15 cellular contexts compared by ENCODE assay signal in genomic region chr12:62767946-62768345, GRCh38.
DNase-seq lines count a peak whose midpoint lies in the region; ATAC-seq and TF ChIP-seq lines count a peak whose summit lies in the region.
"Had no signal": no experiment of that assay in that cellular context is flagged by ENCODE, and none has a peak within 500 bp of the region (broad histone marks: within the 10 kb centered on the region; RNA-seq: fewer than 3 reads in every experiment).

No MANE protein-coding gene starts in this region.

- no peak overlapping the region for H3K4me3 Mint-ChIP-seq in activated CD4-positive, alpha-beta T cell treated with anti-CD3 and anti-CD28 coated beads, Interleukin-2, amount 10 ng/mL, durations not matched to agents 24 days and 14 days
- H3K4me3 Mint-ChIP-seq in activated naive CD8-positive, alpha-beta T cell treated with anti-CD3 and anti-CD28 coated beads, Interleukin-2, amount 50 U/mL, for 24 hours = no peak overlapping the region
- H3K4me3 Mint-ChIP-seq in neural crest cell = no peak overlapping the region
- H3K4me3 Mint-ChIP-seq: CD14-positive monocyte had no signal

- no peak for TF ChIP-seq CTCF in neural crest cell (conservative IDR thresholded peaks at IDR 0.05)

- H3K36me3 Mint-ChIP-seq in activated CD4-positive, alpha-beta T cell treated with anti-CD3 and anti-CD28 coated beads, Interleukin-2, amount 10 ng/mL, durations not matched to agents 24 days and 14 days (ENCODE audit: low read depth) = no peaks in the 10 kb centered on the region
- no peaks in the 10 kb centered on the region for H3K36me3 Mint-ChIP-seq in activated naive CD8-positive, alpha-beta T cell treated with anti-CD3 and anti-CD28 coated beads, Interleukin-2, amount 50 U/mL, for 24 hours (ENCODE audit: low read depth)
- H3K36me3 Mint-ChIP-seq in neural crest cell (ENCODE audit: low read depth) = no peaks in the 10 kb centered on the region

- peaks cover 9% of the 10 kb centered on the region for H3K4me1 Mint-ChIP-seq in activated CD4-positive, alpha-beta T cell treated with anti-CD3 and anti-CD28 coated beads, Interleukin-2, amount 10 ng/mL, durations not matched to agents 24 days and 14 days
- H3K4me1 Mint-ChIP-seq in activated naive CD8-positive, alpha-beta T cell treated with anti-CD3 and anti-CD28 coated beads, Interleukin-2, amount 50 U/mL, for 24 hours = peaks cover 13% of the 10 kb centered on the region
- H3K4me1 Mint-ChIP-seq in neural crest cell = peaks cover 20% of the 10 kb centered on the region

- peaks cover 14% of the 10 kb centered on the region for H3K27me3 Mint-ChIP-seq in activated CD4-positive, alpha-beta T cell treated with anti-CD3 and anti-CD28 coated beads, Interleukin-2, amount 10 ng/mL, durations not matched to agents 24 days and 14 days
- peaks cover 6% of the 10 kb centered on the region for H3K27me3 Mint-ChIP-seq in activated naive CD8-positive, alpha-beta T cell treated with anti-CD3 and anti-CD28 coated beads, Interleukin-2, amount 50 U/mL, for 24 hours
- no peaks in the 10 kb centered on the region for H3K27me3 Mint-ChIP-seq in neural crest cell (ENCODE audit: low read depth)

- DNase-seq in activated CD4-positive, alpha-beta T cell treated with anti-CD3 and anti-CD28 coated beads for 48 hours = peak; percentile 64
- no peak for DNase-seq in activated CD4-positive, alpha-beta T cell treated with anti-CD3 and anti-CD28 coated beads, Interleukin-2, amount 10 ng/mL, durations not matched to agents 24 days and 14 days
- DNase-seq in activated naive CD8-positive, alpha-beta T cell treated with anti-CD3 and anti-CD28 coated beads, Interleukin-2, amount 50 U/mL, for 24 hours = peak; percentile 57
- DNase-seq in neural crest cell (ENCODE audit: low read depth, low spot score) (no peak), DMS79 (lab: John Stamatoyannopoulos, UW) (no peak), erythroblast (lab: John Stamatoyannopoulos, UW) (no peak)
- DNase-seq: H7, Kasumi-1, NCI-H1105 treated with DMSO at 0.1 percent for 48 hours, NCI-H774, pancreas, uterus had no signal

- TF ChIP-seq POLR2A in erythroblast (IDR thresholded peaks at IDR 0.05; ENCODE audit: low read length) = no peak

- H3K27ac Mint-ChIP-seq in activated CD4-positive, alpha-beta T cell treated with anti-CD3 and anti-CD28 coated beads, Interleukin-2, amount 10 ng/mL, durations not matched to agents 24 days and 14 days = no peak overlapping the region
- peak overlapping the region; percentile 10 for H3K27ac Mint-ChIP-seq in activated naive CD8-positive, alpha-beta T cell treated with anti-CD3 and anti-CD28 coated beads, Interleukin-2, amount 50 U/mL, for 24 hours
- H3K27ac Mint-ChIP-seq in neural crest cell (ENCODE audit: unreplicated experiment) = peak overlapping the region; percentile 58

- ATAC-seq in GM18868 (IDR thresholded peaks at IDR 0.05; ENCODE audit: unreplicated experiment) = peak; percentile 56
- ATAC-seq in activated naive CD8-positive, alpha-beta T cell treated with anti-CD3 and anti-CD28 coated beads, Interleukin-2, amount 50 U/mL, for 24 hours = peak; percentile 83
- ATAC-seq in HG03571 (IDR thresholded peaks at IDR 0.05; ENCODE audit: unreplicated experiment) = no peak

- intact Hi-C loops in activated CD4-positive, alpha-beta T cell treated with anti-CD3 and anti-CD28 coated beads, Interleukin-2, amount 10 ng/mL, durations not matched to agents 24 days and 14 days (cut with micrococcal nuclease) = no loop called here

- no peaks in the 10 kb centered on the region for H3K9me3 Mint-ChIP-seq in activated CD4-positive, alpha-beta T cell treated with anti-CD3 and anti-CD28 coated beads, Interleukin-2, amount 10 ng/mL, durations not matched to agents 24 days and 14 days
- H3K9me3 Mint-ChIP-seq in activated naive CD8-positive, alpha-beta T cell treated with anti-CD3 and anti-CD28 coated beads, Interleukin-2, amount 50 U/mL, for 24 hours = no peaks in the 10 kb centered on the region
- no peaks in the 10 kb centered on the region for H3K9me3 Mint-ChIP-seq in neural crest cell

Comparison
In these comparisons a context has a peak if more than half of its experiments do, and no peak if none do; other contexts are left out.
1. DNase-seq: peak in activated CD4-positive, alpha-beta T cell treated with anti-CD3 and anti-CD28 coated beads for 48 hours (single experiment) and activated naive CD8-positive, alpha-beta T cell treated with anti-CD3 and anti-CD28 coated beads, Interleukin-2, amount 50 U/mL, for 24 hours (single experiment); none in activated CD4-positive, alpha-beta T cell treated with anti-CD3 and anti-CD28 coated beads, Interleukin-2, amount 10 ng/mL, durations not matched to agents 24 days and 14 days (single experiment), neural crest cell (single experiment), DMS79 (single experiment) and erythroblast (0 of 2).